1 cellular context compared by ENCODE assay signal in genomic region chr15:101641894-101642293, GRCh38.
TF ChIP-seq lines count a peak whose summit lies in the region.

No MANE protein-coding gene starts in this region.

TF ChIP-seq in GM12878, 131 proteins besides CTCF, POLR2A, EP300 and RAD21 (continued from another document):
- TF ChIP-seq ZSCAN29 (IDR thresholded peaks at IDR 0.05) (no peak), MTA2 (IDR thresholded peaks at IDR 0.05; ENCODE audit: low read depth) (peak; percentile 82), CREB1 (IDR thresholded peaks at IDR 0.05; ENCODE audit: low read depth) (no peak), JUNB (IDR thresholded peaks at IDR 0.05) (no peak), SPI1 (IDR thresholded peaks at IDR 0.05; ENCODE audit: borderline replicate concordance, insufficient read depth, low read depth, low read length) (peak; percentile 46; the same call in 1 of the 2 replicates)
